12 cellular contexts compared by ENCODE assay signal in genomic region chr6:111984516-111985201, GRCh38.
A peak's percentile ranks its signal among the peaks of the same experiment; 100 is the strongest.
DNase-seq lines count a peak whose midpoint lies in the region; ATAC-seq, FAIRE-seq and TF ChIP-seq lines count a peak whose summit lies in the region.
"Had no signal": no experiment of that assay in that cellular context is flagged by ENCODE, and none has a peak within 500 bp of the region (broad histone marks: within the 10 kb centered on the region; RNA-seq: fewer than 3 reads in every experiment).

No MANE protein-coding gene starts in this region.

- H3K4me1 ChIP-seq in keratinocyte (ENCODE audit: control insufficient read depth, extremely low read depth, insufficient read depth, low read length) (peaks cover 42% of the 10 kb centered on the region), ascending aorta (no peaks in the 10 kb centered on the region)
- H3K4me1 ChIP-seq: pancreas had no signal

- H3K4me3 ChIP-seq in keratinocyte (ENCODE audit: control insufficient read depth in 2 of 3, extremely low read depth in 1 of 3, insufficient read depth in 2 of 3, low read depth in 1 of 3, low read length in 3 of 3) (no peak overlapping the region), ascending aorta (no peak overlapping the region)
- H3K4me3 ChIP-seq: K562, lung, pancreas had no signal

- no peak for TF ChIP-seq CTCF in keratinocyte (optimal IDR thresholded peaks at IDR 0.05 in 1 of 3, IDR thresholded peaks at IDR 0.05 in 1 of 3, conservative IDR thresholded peaks at IDR 0.05 in 1 of 3; ENCODE audit: extremely low read depth in 1 of 3, insufficient read depth in 2 of 3, low read length in 3 of 3)
- no peak for TF ChIP-seq CTCF in ascending aorta (IDR thresholded peaks at IDR 0.05)

- H2AFZ ChIP-seq in keratinocyte (ENCODE audit: control insufficient read depth, low read length): no peak overlapping the region

- H3K79me2 ChIP-seq in keratinocyte (ENCODE audit: control insufficient read depth, insufficient read depth, low read length): no peaks in the 10 kb centered on the region

- peaks cover 3% of the 10 kb centered on the region for H3K9me3 Mint-ChIP-seq in activated naive CD4-positive, alpha-beta T cell treated with anti-CD3 and anti-CD28 coated beads for 36 hours
- peaks cover 3% of the 10 kb centered on the region for H3K9me3 Mint-ChIP-seq in activated naive CD8-positive, alpha-beta T cell (ENCODE audit: low read depth)
- H3K9me3 Mint-ChIP-seq in stimulated activated naive CD8-positive, alpha-beta T cell treated with anti-CD3 and anti-CD28 coated beads, Interleukin-15, amount 100 ng/mL, for 72 hours: peaks cover 0 to 8% of the 10 kb centered on the region in 2 donors

- H4K20me1 ChIP-seq in keratinocyte (ENCODE audit: control insufficient read depth, extremely low read depth, insufficient read depth, low read length): no peaks in the 10 kb centered on the region

- H3K36me3 ChIP-seq in keratinocyte (ENCODE audit: control insufficient read depth in 2 of 2, extremely low read depth in 1 of 2, insufficient read depth in 2 of 2, low read length in 2 of 2) (no peaks in the 10 kb centered on the region), ascending aorta (no peaks in the 10 kb centered on the region)
- H3K36me3 ChIP-seq: pancreas had no signal

- intact Hi-C loops in activated naive CD4-positive, alpha-beta T cell treated with anti-CD3 and anti-CD28 coated beads for 36 hours (cut with micrococcal nuclease): loop anchor here (1.0 to 2.0 kb wide), 4 partner anchors 11 to 220 kb away; no protein-coding TSS in a partner anchor
- intact Hi-C loops in ascending aorta (cut with DNase I): no loop called here

- CTCF ChIA-PET in activated naive CD4-positive, alpha-beta T cell treated with anti-CD3 and anti-CD28 coated beads for 36 hours (lab: Charles Lee): interaction anchor here (0.7 to 3.4 kb wide), 7 partner anchors 9 to 275 kb away, joined by 3 to 20 read pairs (median 3); partner anchors contain the start of gene FYN

- H3K9ac ChIP-seq in keratinocyte (ENCODE audit: control insufficient read depth, extremely low read depth, insufficient read depth, low read length): peak overlapping the region; percentile 38

- H3K27ac Mint-ChIP-seq in activated naive CD4-positive, alpha-beta T cell treated with anti-CD3 and anti-CD28 coated beads for 36 hours: peak overlapping the region; percentile 94
- H3K27ac Mint-ChIP-seq in activated naive CD8-positive, alpha-beta T cell: peak overlapping the region; percentile 97
- peak overlapping the region; percentile 71 to 89 for H3K27ac Mint-ChIP-seq in stimulated activated naive CD8-positive, alpha-beta T cell treated with anti-CD3 and anti-CD28 coated beads, Interleukin-15, amount 100 ng/mL, for 72 hours

- dilution Hi-C loops in keratinocyte (cut with MboI; ENCODE audit: extremely low pct_ligation_motif_present, low sequenced_read_pairs): no loop called here

- H3K27ac ChIP-seq in keratinocyte (ENCODE audit: control insufficient read depth, insufficient read depth, low read length): peak overlapping the region; percentile 96
- no peak overlapping the region for H3K27ac ChIP-seq in ascending aorta

- peaks cover 87% of the 10 kb centered on the region for H3K4me1 Mint-ChIP-seq in activated naive CD4-positive, alpha-beta T cell treated with anti-CD3 and anti-CD28 coated beads for 36 hours (ENCODE audit: low read depth)
- peaks cover 90% of the 10 kb centered on the region for H3K4me1 Mint-ChIP-seq in activated naive CD8-positive, alpha-beta T cell (ENCODE audit: low read depth)
- peaks cover 89% of the 10 kb centered on the region for H3K4me1 Mint-ChIP-seq in stimulated activated naive CD8-positive, alpha-beta T cell treated with anti-CD3 and anti-CD28 coated beads, Interleukin-15, amount 100 ng/mL, for 72 hours

- H3K4me3 Mint-ChIP-seq in activated naive CD4-positive, alpha-beta T cell treated with anti-CD3 and anti-CD28 coated beads for 36 hours: peak overlapping the region; percentile 9
- peak overlapping the region; percentile 55 for H3K4me3 Mint-ChIP-seq in activated naive CD8-positive, alpha-beta T cell
- peak overlapping the region; percentile 32 to 43 for H3K4me3 Mint-ChIP-seq in stimulated activated naive CD8-positive, alpha-beta T cell treated with anti-CD3 and anti-CD28 coated beads, Interleukin-15, amount 100 ng/mL, for 72 hours

- DNase-seq in activated naive CD4-positive, alpha-beta T cell treated with anti-CD3 and anti-CD28 coated beads for 36 hours: no peak
- DNase-seq in activated naive CD4-positive, alpha-beta T cell treated with anti-CD3 and anti-CD28 coated beads, Interleukin-2, amount 50 U/mL, for 16 hours: no peak
- DNase-seq in keratinocyte (ENCODE audit: low read depth, low spot score) (no peak), HCEC 1CT (no peak), ascending aorta (ENCODE audit: low spot score in 2 of 2) (no peak), DMS79 (lab: John Stamatoyannopoulos, UW) (no peak)
- DNase-seq in stimulated activated naive CD8-positive, alpha-beta T cell treated with anti-CD3 and anti-CD28 coated beads, Interleukin-15, amount 100 ng/mL, for 72 hours: no peak
- DNase-seq: NCI-H82 had no signal

- no peaks in the 10 kb centered on the region for H3K9me1 ChIP-seq in keratinocyte (ENCODE audit: control insufficient read depth, extremely low read depth, insufficient read depth, low read length)

- FAIRE-seq in keratinocyte (lab: Jason Lieb, UNC): peak; percentile 32
- FAIRE-seq: K562, pancreas had no signal

- peaks cover 8% of the 10 kb centered on the region for H3K36me3 Mint-ChIP-seq in activated naive CD4-positive, alpha-beta T cell treated with anti-CD3 and anti-CD28 coated beads for 36 hours (ENCODE audit: low read depth)
- H3K36me3 Mint-ChIP-seq in activated naive CD8-positive, alpha-beta T cell: peaks cover 11% of the 10 kb centered on the region

- no peaks in the 10 kb centered on the region for H3K27me3 ChIP-seq in keratinocyte (ENCODE audit: control insufficient read depth, extremely low read depth, insufficient read depth, low read length)
- H3K27me3 ChIP-seq in ascending aorta: no peaks in the 10 kb centered on the region
- H3K27me3 ChIP-seq: pancreas had no signal

- H3K9me3 ChIP-seq in keratinocyte (ENCODE audit: control insufficient read depth, low read depth, low read length) (no peaks in the 10 kb centered on the region), ascending aorta (no peaks in the 10 kb centered on the region)
- H3K9me3 ChIP-seq: pancreas had no signal

- H3K27me3 Mint-ChIP-seq in activated naive CD4-positive, alpha-beta T cell treated with anti-CD3 and anti-CD28 coated beads for 36 hours (ENCODE audit: low read depth): no peaks in the 10 kb centered on the region
- H3K27me3 Mint-ChIP-seq in activated naive CD8-positive, alpha-beta T cell: no peaks in the 10 kb centered on the region
- H3K27me3 Mint-ChIP-seq in stimulated activated naive CD8-positive, alpha-beta T cell treated with anti-CD3 and anti-CD28 coated beads, Interleukin-15, amount 100 ng/mL, for 72 hours: no peaks in the 10 kb centered on the region

- H3K4me2 ChIP-seq in keratinocyte (ENCODE audit: control insufficient read depth, extremely low read depth, insufficient read depth, low read depth, low read length): peak overlapping the region; percentile 53

- peak; percentile 6 for ATAC-seq in stimulated activated naive CD8-positive, alpha-beta T cell treated with anti-CD3 and anti-CD28 coated beads, Interleukin-15, amount 100 ng/mL, for 72 hours
- ATAC-seq: K562 had no signal
